16 cellular contexts compared by ENCODE assay signal in the genomic region with DNA sequence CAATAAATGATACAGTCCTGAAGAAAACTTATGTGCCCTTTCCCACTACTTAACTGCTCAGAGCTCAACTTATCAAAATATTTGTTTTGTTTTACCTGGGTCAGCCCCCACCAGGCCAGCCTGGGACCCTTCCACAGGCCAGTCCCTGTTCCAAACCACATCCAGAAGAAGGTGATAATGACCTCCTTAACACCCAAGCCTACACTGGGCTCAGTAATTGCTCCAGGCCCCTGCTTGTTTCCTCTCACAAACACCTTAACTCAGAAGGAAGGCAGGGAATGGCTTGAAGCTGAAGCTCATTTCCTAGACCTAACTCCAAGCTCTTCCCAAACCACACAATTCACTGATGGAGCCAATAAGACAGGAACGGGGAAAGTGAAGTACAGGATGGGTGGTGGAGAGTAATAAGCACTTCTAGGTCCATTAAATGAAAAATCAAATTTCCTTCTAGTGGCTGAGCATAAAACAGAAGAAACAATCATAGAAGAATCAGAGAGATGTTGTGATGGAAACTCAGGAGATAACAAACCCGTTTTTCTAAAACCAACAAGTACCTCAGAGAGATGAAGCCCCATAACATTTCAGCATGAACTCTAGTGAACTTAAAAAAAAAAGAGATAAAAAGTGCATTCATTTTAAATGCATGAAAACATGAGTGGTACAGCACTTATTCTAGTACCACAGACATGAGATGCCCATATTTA.
A peak's percentile ranks its signal among the peaks of the same experiment; 100 is the strongest.
DNase-seq lines count a peak whose midpoint lies in the region; ATAC-seq and TF ChIP-seq lines count a peak whose summit lies in the region.
"Had no signal": no experiment of that assay in that cellular context is flagged by ENCODE, and none has a peak within 500 bp of the region (broad histone marks: within the 10 kb centered on the region; RNA-seq: fewer than 3 reads in every experiment).

No MANE protein-coding gene starts in this region.

- H2BK12ac ChIP-seq in trophoblast cell (ENCODE audit: low read length): peak overlapping the region; percentile 1

- no peak overlapping the region for H3K14ac ChIP-seq in trophoblast cell (ENCODE audit: low read length)

- H2AFZ ChIP-seq in trophoblast cell (ENCODE audit: insufficient read depth, low read length, poor library complexity): no peak overlapping the region

- POLR2A ChIA-PET in activated CD4-positive, alpha-beta T cell treated with anti-CD3 and anti-CD28 coated beads, Interleukin-2, amount 10 ng/mL, durations not matched to agents 7 days and 5 days (lab: Charles Lee): no interaction called here
- POLR2A ChIA-PET in T-cell (lab: Charles Lee): no interaction called here

- no peaks in the 10 kb centered on the region for H3K9me3 ChIP-seq in esophagus (ENCODE audit: control insufficient read depth in 2 of 2, insufficient read depth in 1 of 2, low read depth in 1 of 2, low read length in 1 of 2)
- no peaks in the 10 kb centered on the region for H3K9me3 ChIP-seq in trophoblast cell (ENCODE audit: insufficient read depth, low read depth, low read length)
- H3K9me3 ChIP-seq: right atrium auricular region, testis had no signal

- H3K36me3 Mint-ChIP-seq in activated CD4-positive, alpha-beta T cell treated with anti-CD3 and anti-CD28 coated beads, Interleukin-2, amount 10 ng/mL, durations not matched to agents 24 days and 14 days (ENCODE audit: low read depth): peaks cover 5% of the 10 kb centered on the region
- H3K36me3 Mint-ChIP-seq in activated CD4-positive, alpha-beta T cell treated with anti-CD3 and anti-CD28 coated beads, Interleukin-2, amount 10 ng/mL, durations not matched to agents 7 days and 5 days (ENCODE audit: low read depth): peaks cover 23% of the 10 kb centered on the region
- H3K36me3 Mint-ChIP-seq in T-cell (peaks cover 8% of the 10 kb centered on the region), Calu3 (ENCODE audit: insufficient read depth, unreplicated experiment) (peaks cover 5% of the 10 kb centered on the region)

- BruUV-seq in Calu3 (replicated peaks; lab: Mats Ljungman, UMichigan): no TSS peak

- no peak overlapping the region for H2BK5ac ChIP-seq in trophoblast cell (ENCODE audit: low read depth, low read length, poor library complexity)

- CTCF ChIA-PET in activated CD4-positive, alpha-beta T cell treated with anti-CD3 and anti-CD28 coated beads, Interleukin-2, amount 10 ng/mL, durations not matched to agents 7 days and 5 days (lab: Charles Lee): interaction anchor here (0.8 to 2.4 kb wide), 3 partner anchors 10 to 730 kb away, joined by 3 to 6 read pairs (median 3); no protein-coding TSS in a partner anchor
- CTCF ChIA-PET in T-cell (lab: Charles Lee): interaction anchor here in 1 of 2 donors (1.4 to 3.4 kb wide), 2 partner anchors 10 to 637 kb away, joined by 3 to 16 read pairs; no protein-coding TSS in a partner anchor
- CTCF ChIA-PET in Calu3 (lab: Charles Lee): interaction anchor here (0.5 to 1.1 kb wide), 2 partner anchors 43 to 329 kb away, joined by 3 read pairs; no protein-coding TSS in a partner anchor

- H3K27ac ChIP-seq in esophagus (ENCODE audit: low read depth in 2 of 2, low read length in 1 of 2) (peak overlapping the region; percentile 1 to 42), trophoblast cell (ENCODE audit: low read depth, low read length) (no peak overlapping the region)
- H3K27ac ChIP-seq: C4-2B, testis had no signal

- H2AK5ac ChIP-seq in trophoblast cell (ENCODE audit: low read length): no peak overlapping the region

- H3K79me1 ChIP-seq in trophoblast cell (ENCODE audit: low read length): no peaks in the 10 kb centered on the region

- H3K4me3 ChIP-seq in esophagus (ENCODE audit: low read depth in 1 of 2, low read length in 2 of 2) (no peak overlapping the region), trophoblast cell (ENCODE audit: low read depth, low read length) (no peak overlapping the region)
- H3K4me3 ChIP-seq: GM12878, right atrium auricular region, testis had no signal

- H3K4me1 ChIP-seq in esophagus (ENCODE audit: control insufficient read depth in 2 of 2, insufficient read depth in 2 of 2, low read length in 1 of 2): peaks cover 0 to 8% of the 10 kb centered on the region in 2 donors
- H3K4me1 ChIP-seq in trophoblast cell (ENCODE audit: control insufficient read depth in 1 of 2, insufficient read depth in 2 of 2, low read length in 2 of 2): peaks cover 6 to 16% of the 10 kb centered on the region in 2 experiments

- H4K91ac ChIP-seq in trophoblast cell (ENCODE audit: low read depth, low read length): no peak overlapping the region

- no peak overlapping the region for H3K23ac ChIP-seq in trophoblast cell (ENCODE audit: low read length)

- WGBS in esophagus, 2 donors: 81 to 82% methylated on average over 2 of the region's 2 CpGs
- WGBS in trophoblast cell (ENCODE audit: extremely low coverage, insufficient coverage, insufficient read length): no CpG with 5 or more reads among the region's 2 CpGs

- H3K4me1 Mint-ChIP-seq in activated CD4-positive, alpha-beta T cell treated with anti-CD3 and anti-CD28 coated beads, Interleukin-2, amount 10 ng/mL, durations not matched to agents 24 days and 14 days: peaks cover 70% of the 10 kb centered on the region
- peaks cover 75% of the 10 kb centered on the region for H3K4me1 Mint-ChIP-seq in activated CD4-positive, alpha-beta T cell treated with anti-CD3 and anti-CD28 coated beads, Interleukin-2, amount 10 ng/mL, durations not matched to agents 7 days and 5 days
- peaks cover 90 to 93% (median 92%) of the 10 kb centered on the region in 3 donors for H3K4me1 Mint-ChIP-seq in T-cell
- peaks cover 33% of the 10 kb centered on the region for H3K4me1 Mint-ChIP-seq in Calu3 (ENCODE audit: low read depth, unreplicated experiment)

- H4K12ac ChIP-seq in trophoblast cell (ENCODE audit: low read depth, low read length): no peak overlapping the region

- no peak overlapping the region for H3K4me3 Mint-ChIP-seq in activated CD4-positive, alpha-beta T cell treated with anti-CD3 and anti-CD28 coated beads, Interleukin-2, amount 10 ng/mL, durations not matched to agents 24 days and 14 days
- H3K4me3 Mint-ChIP-seq in activated CD4-positive, alpha-beta T cell treated with anti-CD3 and anti-CD28 coated beads, Interleukin-2, amount 10 ng/mL, durations not matched to agents 7 days and 5 days: no peak overlapping the region
- H3K4me3 Mint-ChIP-seq in T-cell (no peak overlapping the region), Calu3 (ENCODE audit: low read depth, unreplicated experiment) (no peak overlapping the region)

- no peaks in the 10 kb centered on the region for H3K9me3 Mint-ChIP-seq in activated CD4-positive, alpha-beta T cell treated with anti-CD3 and anti-CD28 coated beads, Interleukin-2, amount 10 ng/mL, durations not matched to agents 24 days and 14 days
- H3K9me3 Mint-ChIP-seq in activated CD4-positive, alpha-beta T cell treated with anti-CD3 and anti-CD28 coated beads, Interleukin-2, amount 10 ng/mL, durations not matched to agents 7 days and 5 days: no peaks in the 10 kb centered on the region
- H3K9me3 Mint-ChIP-seq in T-cell (no peaks in the 10 kb centered on the region), Calu3 (ENCODE audit: low read depth, unreplicated experiment) (no peaks in the 10 kb centered on the region)

- H3K27me3 ChIP-seq in esophagus (ENCODE audit: control insufficient read depth in 1 of 2, insufficient read depth in 2 of 2, low read length in 2 of 2): no peaks in the 10 kb centered on the region
- no peaks in the 10 kb centered on the region for H3K27me3 ChIP-seq in trophoblast cell (ENCODE audit: insufficient read depth, low read length)
- H3K27me3 ChIP-seq: right atrium auricular region, testis had no signal

- H3K4ac ChIP-seq in trophoblast cell (ENCODE audit: low read depth, low read length): peak overlapping the region; percentile 19

- DNase-seq in activated CD4-positive, alpha-beta T cell treated with anti-CD3 and anti-CD28 coated beads, Interleukin-2, amount 10 ng/mL, durations not matched to agents 24 days and 14 days: no peak
- no peak for DNase-seq in activated CD4-positive, alpha-beta T cell treated with anti-CD3 and anti-CD28 coated beads, Interleukin-2, amount 10 ng/mL, durations not matched to agents 7 days and 5 days
- no peak for DNase-seq in T-cell
- DNase-seq in trophoblast cell: no peak
- DNase-seq in central memory CD4-positive, alpha-beta T cell: no peak
- no peak for DNase-seq in Calu3
- DNase-seq: 8988T, left colon, NCI-H2029, NCI-H524 treated with DMSO at 0.1 percent for 48 hours, testis had no signal

- H3K36me3 ChIP-seq in esophagus (ENCODE audit: control insufficient read depth in 2 of 2, insufficient read depth in 2 of 2, low read length in 1 of 2) (peaks cover 0 to 2% of the 10 kb centered on the region in 2 donors), trophoblast cell (ENCODE audit: control insufficient read depth in 1 of 2, insufficient read depth in 2 of 2, low read length in 2 of 2) (peaks cover 2 to 5% of the 10 kb centered on the region in 2 experiments)
- H3K36me3 ChIP-seq: right atrium auricular region had no signal

- H2BK120ac ChIP-seq in trophoblast cell (ENCODE audit: insufficient read depth, low read length, poor library complexity): no peak overlapping the region

- intact Hi-C loops in activated CD4-positive, alpha-beta T cell treated with anti-CD3 and anti-CD28 coated beads, Interleukin-2, amount 10 ng/mL, durations not matched to agents 24 days and 14 days (cut with micrococcal nuclease): loop anchor here (2.0 to 5.0 kb wide), 4 partner anchors 15 to 744 kb away; partner anchors contain the start of gene RBMS1
- intact Hi-C loops in Calu3 (cut with micrococcal nuclease; ENCODE audit: unreplicated experiment): no loop called here

- peak overlapping the region; percentile 38 for H3K27ac Mint-ChIP-seq in activated CD4-positive, alpha-beta T cell treated with anti-CD3 and anti-CD28 coated beads, Interleukin-2, amount 10 ng/mL, durations not matched to agents 24 days and 14 days
- H3K27ac Mint-ChIP-seq in activated CD4-positive, alpha-beta T cell treated with anti-CD3 and anti-CD28 coated beads, Interleukin-2, amount 10 ng/mL, durations not matched to agents 7 days and 5 days: no peak overlapping the region
- H3K27ac Mint-ChIP-seq in T-cell: peak overlapping the region; percentile 87 to 90
- no peak overlapping the region for H3K27ac Mint-ChIP-seq in Calu3 (ENCODE audit: unreplicated experiment)

- H4K8ac ChIP-seq in trophoblast cell (ENCODE audit: low read depth, low read length): no peak overlapping the region

- no peak for TF ChIP-seq CTCF in Calu3 (IDR thresholded peaks at IDR 0.05; ENCODE audit: unreplicated experiment)

- no peaks in the 10 kb centered on the region for H3K27me3 Mint-ChIP-seq in activated CD4-positive, alpha-beta T cell treated with anti-CD3 and anti-CD28 coated beads, Interleukin-2, amount 10 ng/mL, durations not matched to agents 24 days and 14 days
- H3K27me3 Mint-ChIP-seq in activated CD4-positive, alpha-beta T cell treated with anti-CD3 and anti-CD28 coated beads, Interleukin-2, amount 10 ng/mL, durations not matched to agents 7 days and 5 days: no peaks in the 10 kb centered on the region
- H3K27me3 Mint-ChIP-seq in T-cell (no peaks in the 10 kb centered on the region), Calu3 (ENCODE audit: unreplicated experiment) (no peaks in the 10 kb centered on the region)

- H3K18ac ChIP-seq in trophoblast cell (ENCODE audit: low read length): no peak overlapping the region

- ATAC-seq in T-cell (replicated peaks in 1 of 4): peak in 1 of 4 experiments; percentile 64
- ATAC-seq in HG03432 (IDR thresholded peaks at IDR 0.05; ENCODE audit: unreplicated experiment): no peak
- ATAC-seq: GM12878, left colon had no signal

- no peak overlapping the region for H3K4me2 ChIP-seq in trophoblast cell (ENCODE audit: low read length)

- H3K9ac ChIP-seq in trophoblast cell (ENCODE audit: low read length): no peak overlapping the region

- peaks cover 8% of the 10 kb centered on the region for H3K79me2 ChIP-seq in trophoblast cell (ENCODE audit: control insufficient read depth, insufficient read depth, low read length, poor library complexity)

Comparison
In these comparisons a context has a peak if more than half of its experiments do, and no peak if none do; other contexts are left out.
1. H3K27ac Mint-ChIP-seq: peak in activated CD4-positive, alpha-beta T cell treated with anti-CD3 and anti-CD28 coated beads, Interleukin-2, amount 10 ng/mL, durations not matched to agents 24 days and 14 days (single experiment) and T-cell (2 of 2); none in activated CD4-positive, alpha-beta T cell treated with anti-CD3 and anti-CD28 coated beads, Interleukin-2, amount 10 ng/mL, durations not matched to agents 7 days and 5 days (single experiment) and Calu3 (single experiment).